In the genomic region with DNA sequence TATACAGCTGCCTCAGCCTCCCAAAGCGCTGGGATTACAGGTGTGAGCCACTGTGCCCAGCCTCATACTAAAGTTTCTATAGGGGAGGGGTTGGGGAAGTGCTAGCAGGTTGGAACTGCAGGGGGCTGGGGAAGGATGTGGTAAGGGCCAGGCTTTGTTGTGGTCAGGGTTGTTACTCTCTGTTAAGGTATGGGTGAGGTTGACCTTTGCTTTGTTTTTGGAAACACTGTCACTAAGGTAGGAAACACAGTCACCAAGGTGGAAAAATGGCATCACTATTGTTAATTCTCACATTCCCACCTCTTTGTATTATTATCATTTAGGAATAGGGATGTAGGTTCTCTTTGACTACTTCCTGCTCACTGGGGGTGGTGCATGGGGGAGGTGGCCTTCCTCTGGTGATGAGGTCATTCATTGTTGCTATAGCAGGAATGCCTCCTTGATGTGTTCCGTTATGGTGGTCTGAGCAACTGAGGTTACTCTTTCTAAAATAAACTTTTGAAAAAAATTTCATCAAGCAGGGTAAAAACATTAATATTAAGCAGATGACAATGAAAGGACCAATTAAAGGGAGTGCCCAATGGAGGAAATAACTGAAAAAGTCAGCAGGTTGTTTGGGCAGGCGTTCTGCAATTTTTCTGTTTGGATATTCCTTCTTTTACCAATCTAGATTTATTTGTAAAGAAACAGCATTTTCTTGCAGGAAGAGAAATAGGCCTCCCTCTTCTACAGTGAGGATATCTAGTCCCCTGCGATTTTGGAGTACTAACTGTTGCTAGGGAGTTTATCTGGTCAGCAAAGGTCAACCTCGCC, we compare ENCODE assay signal across 1 cellular context.
TF ChIP-seq lines count a peak whose summit lies in the region.

No MANE protein-coding gene starts in this region.

TF ChIP-seq in GM23338, 12 proteins besides CTCF, POLR2A, EP300 and RAD21 (continued from another document):
- TF ChIP-seq, protein P1, sequence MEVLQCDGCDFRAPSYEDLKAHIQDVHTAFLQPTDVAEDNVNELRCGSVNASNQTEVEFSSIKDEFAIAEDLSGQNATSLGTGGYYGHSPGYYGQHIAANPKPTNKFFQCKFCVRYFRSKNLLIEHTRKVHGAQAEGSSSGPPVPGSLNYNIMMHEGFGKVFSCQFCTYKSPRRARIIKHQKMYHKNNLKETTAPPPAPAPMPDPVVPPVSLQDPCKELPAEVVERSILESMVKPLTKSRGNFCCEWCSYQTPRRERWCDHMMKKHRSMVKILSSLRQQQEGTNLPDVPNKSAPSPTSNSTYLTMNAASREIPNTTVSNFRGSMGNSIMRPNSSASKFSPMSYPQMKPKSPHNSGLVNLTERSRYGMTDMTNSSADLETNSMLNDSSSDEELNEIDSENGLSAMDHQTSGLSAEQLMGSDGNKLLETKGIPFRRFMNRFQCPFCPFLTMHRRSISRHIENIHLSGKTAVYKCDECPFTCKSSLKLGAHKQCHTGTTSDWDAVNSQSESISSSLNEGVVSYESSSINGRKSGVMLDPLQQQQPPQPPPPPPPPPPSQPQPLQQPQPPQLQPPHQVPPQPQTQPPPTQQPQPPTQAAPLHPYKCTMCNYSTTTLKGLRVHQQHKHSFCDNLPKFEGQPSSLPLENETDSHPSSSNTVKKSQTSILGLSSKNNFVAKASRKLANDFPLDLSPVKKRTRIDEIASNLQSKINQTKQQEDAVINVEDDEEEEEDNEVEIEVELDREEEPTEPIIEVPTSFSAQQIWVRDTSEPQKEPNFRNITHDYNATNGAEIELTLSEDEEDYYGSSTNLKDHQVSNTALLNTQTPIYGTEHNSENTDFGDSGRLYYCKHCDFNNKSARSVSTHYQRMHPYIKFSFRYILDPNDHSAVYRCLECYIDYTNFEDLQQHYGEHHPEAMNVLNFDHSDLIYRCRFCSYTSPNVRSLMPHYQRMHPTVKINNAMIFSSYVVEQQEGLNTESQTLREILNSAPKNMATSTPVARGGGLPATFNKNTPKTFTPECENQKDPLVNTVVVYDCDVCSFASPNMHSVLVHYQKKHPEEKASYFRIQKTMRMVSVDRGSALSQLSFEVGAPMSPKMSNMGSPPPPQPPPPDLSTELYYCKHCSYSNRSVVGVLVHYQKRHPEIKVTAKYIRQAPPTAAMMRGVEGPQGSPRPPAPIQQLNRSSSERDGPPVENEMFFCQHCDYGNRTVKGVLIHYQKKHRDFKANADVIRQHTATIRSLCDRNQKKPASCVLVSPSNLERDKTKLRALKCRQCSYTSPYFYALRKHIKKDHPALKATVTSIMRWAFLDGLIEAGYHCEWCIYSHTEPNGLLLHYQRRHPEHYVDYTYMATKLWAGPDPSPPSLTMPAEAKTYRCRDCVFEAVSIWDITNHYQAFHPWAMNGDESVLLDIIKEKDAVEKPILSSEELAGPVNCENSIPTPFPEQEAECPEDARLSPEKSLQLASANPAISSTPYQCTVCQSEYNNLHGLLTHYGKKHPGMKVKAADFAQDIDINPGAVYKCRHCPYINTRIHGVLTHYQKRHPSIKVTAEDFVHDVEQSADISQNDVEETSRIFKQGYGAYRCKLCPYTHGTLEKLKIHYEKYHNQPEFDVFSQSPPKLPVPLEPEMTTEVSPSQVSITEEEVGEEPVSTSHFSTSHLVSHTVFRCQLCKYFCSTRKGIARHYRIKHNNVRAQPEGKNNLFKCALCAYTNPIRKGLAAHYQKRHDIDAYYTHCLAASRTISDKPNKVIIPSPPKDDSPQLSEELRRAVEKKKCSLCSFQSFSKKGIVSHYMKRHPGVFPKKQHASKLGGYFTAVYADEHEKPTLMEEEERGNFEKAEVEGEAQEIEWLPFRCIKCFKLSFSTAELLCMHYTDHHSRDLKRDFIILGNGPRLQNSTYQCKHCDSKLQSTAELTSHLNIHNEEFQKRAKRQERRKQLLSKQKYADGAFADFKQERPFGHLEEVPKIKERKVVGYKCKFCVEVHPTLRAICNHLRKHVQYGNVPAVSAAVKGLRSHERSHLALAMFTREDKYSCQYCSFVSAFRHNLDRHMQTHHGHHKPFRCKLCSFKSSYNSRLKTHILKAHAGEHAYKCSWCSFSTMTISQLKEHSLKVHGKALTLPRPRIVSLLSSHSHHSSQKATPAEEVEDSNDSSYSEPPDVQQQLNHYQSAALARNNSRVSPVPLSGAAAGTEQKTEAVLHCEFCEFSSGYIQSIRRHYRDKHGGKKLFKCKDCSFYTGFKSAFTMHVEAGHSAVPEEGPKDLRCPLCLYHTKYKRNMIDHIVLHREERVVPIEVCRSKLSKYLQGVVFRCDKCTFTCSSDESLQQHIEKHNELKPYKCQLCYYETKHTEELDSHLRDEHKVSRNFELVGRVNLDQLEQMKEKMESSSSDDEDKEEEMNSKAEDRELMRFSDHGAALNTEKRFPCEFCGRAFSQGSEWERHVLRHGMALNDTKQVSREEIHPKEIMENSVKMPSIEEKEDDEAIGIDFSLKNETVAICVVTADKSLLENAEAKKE (CRISPR knock-in tag; IDR thresholded peaks at IDR 0.05) = no peak
